1 cellular context compared by ENCODE assay signal in the genomic region with DNA sequence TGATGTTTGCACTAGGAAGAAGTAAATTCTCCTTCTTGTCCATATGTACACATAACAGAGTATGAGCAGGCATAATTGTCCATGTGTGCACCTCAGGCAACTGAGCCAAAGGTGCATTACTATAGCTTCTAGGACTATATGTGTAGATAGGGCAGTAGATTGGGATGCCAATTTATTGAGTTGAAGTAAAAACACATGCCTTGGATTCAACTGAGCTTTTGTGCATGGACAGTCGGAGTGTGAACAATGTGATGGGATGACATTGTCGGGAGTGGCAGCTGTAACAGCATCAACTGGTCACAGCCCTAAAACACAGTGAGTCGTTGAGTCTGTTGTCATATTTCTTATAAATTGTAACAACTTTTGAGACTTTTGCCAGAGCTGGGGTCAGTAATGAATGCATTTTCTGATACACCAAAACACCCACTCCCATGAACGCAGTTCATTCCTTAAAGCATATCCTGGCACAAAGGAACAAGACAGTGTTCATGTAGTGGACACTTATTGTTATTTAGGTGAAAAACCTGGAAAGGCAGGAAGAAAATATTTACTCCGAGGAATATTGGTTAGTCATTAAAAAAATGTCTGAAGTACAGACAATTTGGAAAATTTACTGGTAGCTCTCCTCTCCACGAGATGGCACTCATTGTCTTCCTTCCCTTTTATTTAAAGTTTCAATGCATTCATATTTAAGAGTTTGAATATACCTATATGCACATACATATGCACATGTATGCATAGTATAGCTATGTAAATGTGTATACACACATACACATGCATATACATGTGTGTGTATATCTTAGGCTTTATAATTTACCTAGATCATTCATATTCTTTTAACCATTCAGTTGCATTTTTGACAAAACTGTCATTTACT.
A peak's percentile ranks its signal among the peaks of the same experiment; 100 is the strongest.
TF ChIP-seq lines count a peak whose summit lies in the region.

No MANE protein-coding gene starts in this region.

TF ChIP-seq in K562, 482 proteins besides CTCF, POLR2A, EP300 and RAD21 (continued from another document and continues in another):
- peak; percentile 11; the same call in 1 of the 2 replicates for TF ChIP-seq ARID1B (IDR thresholded peaks at IDR 0.05)
- TF ChIP-seq RFX5 (IDR thresholded peaks at IDR 0.05; ENCODE audit: low read depth, low read length) = no peak
- TF ChIP-seq CBFA2T3 (IDR thresholded peaks at IDR 0.05) = no peak
- TF ChIP-seq, protein P1, sequence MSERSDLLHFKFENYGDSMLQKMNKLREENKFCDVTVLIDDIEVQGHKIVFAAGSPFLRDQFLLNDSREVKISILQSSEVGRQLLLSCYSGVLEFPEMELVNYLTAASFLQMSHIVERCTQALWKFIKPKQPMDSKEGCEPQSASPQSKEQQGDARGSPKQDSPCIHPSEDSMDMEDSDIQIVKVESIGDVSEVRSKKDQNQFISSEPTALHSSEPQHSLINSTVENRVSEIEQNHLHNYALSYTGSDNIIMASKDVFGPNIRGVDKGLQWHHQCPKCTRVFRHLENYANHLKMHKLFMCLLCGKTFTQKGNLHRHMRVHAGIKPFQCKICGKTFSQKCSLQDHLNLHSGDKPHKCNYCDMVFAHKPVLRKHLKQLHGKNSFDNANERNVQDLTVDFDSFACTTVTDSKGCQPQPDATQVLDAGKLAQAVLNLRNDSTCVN (CRISPR knock-in tag; IDR thresholded peaks at IDR 0.05) = no peak
- peak in 1 of 2 experiments; percentile 94; a peak in 2 of 4 replicates for TF ChIP-seq KDM1A (IDR thresholded peaks at IDR 0.05)
- TF ChIP-seq PHB (CRISPR knock-in tag; IDR thresholded peaks at IDR 0.05) = no peak
- TF ChIP-seq BACH1 (tag; IDR thresholded peaks at IDR 0.05) = peak; percentile 53; the same call in 1 of the 2 replicates
- 0 out of 2 replicates have a peak, but pooled peaks have one; percentile 52 for TF ChIP-seq LCOR (CRISPR knock-in tag; IDR thresholded peaks at IDR 0.05)
- no peak for TF ChIP-seq NELFE (IDR thresholded peaks at IDR 0.05; ENCODE audit: insufficient read depth, insufficient read length)
- no peak for TF ChIP-seq ZNF134 (CRISPR knock-in tag; conservative IDR thresholded peaks at IDR 0.05)
- no peak for TF ChIP-seq ZNF354B (CRISPR knock-in tag; IDR thresholded peaks at IDR 0.05)
- peak in 1 of 2 experiments; percentile 76; a peak in 2 of 4 replicates for TF ChIP-seq ARNT (IDR thresholded peaks at IDR 0.05)
- TF ChIP-seq, protein P2, sequence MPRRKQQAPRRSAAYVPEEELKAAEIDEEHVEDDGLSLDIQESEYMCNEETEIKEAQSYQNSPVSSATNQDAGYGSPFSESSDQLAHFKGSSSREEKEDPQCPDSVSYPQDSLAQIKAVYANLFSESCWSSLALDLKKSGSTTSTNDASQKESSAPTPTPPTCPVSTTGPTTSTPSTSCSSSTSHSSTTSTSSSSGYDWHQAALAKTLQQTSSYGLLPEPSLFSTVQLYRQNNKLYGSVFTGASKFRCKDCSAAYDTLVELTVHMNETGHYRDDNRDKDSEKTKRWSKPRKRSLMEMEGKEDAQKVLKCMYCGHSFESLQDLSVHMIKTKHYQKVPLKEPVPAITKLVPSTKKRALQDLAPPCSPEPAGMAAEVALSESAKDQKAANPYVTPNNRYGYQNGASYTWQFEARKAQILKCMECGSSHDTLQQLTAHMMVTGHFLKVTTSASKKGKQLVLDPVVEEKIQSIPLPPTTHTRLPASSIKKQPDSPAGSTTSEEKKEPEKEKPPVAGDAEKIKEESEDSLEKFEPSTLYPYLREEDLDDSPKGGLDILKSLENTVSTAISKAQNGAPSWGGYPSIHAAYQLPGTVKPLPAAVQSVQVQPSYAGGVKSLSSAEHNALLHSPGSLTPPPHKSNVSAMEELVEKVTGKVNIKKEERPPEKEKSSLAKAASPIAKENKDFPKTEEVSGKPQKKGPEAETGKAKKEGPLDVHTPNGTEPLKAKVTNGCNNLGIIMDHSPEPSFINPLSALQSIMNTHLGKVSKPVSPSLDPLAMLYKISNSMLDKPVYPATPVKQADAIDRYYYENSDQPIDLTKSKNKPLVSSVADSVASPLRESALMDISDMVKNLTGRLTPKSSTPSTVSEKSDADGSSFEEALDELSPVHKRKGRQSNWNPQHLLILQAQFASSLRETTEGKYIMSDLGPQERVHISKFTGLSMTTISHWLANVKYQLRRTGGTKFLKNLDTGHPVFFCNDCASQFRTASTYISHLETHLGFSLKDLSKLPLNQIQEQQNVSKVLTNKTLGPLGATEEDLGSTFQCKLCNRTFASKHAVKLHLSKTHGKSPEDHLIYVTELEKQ (CRISPR knock-in tag; IDR thresholded peaks at IDR 0.05) = no peak
- TF ChIP-seq L3MBTL2 (IDR thresholded peaks at IDR 0.05) = no peak
- peak; percentile 23; the same call in 1 of the 2 replicates for TF ChIP-seq NCOA6 (IDR thresholded peaks at IDR 0.05)
- no peak for TF ChIP-seq ZNF699 (CRISPR knock-in tag; IDR thresholded peaks at IDR 0.05; ENCODE audit: insufficient replicate concordance)
- TF ChIP-seq ETV6 (IDR thresholded peaks at IDR 0.05; ENCODE audit: borderline replicate concordance in 1 of 2, low read depth in 2 of 2, low read length in 1 of 2) = no peak
- no peak for TF ChIP-seq ETV6 (CRISPR knock-in tag; IDR thresholded peaks at IDR 0.05; ENCODE audit: borderline replicate concordance)
- TF ChIP-seq SMC3 (conservative IDR thresholded peaks at IDR 0.05; ENCODE audit: insufficient read depth, low read depth, low read length) = peak; percentile 68
- TF ChIP-seq, protein P3, sequence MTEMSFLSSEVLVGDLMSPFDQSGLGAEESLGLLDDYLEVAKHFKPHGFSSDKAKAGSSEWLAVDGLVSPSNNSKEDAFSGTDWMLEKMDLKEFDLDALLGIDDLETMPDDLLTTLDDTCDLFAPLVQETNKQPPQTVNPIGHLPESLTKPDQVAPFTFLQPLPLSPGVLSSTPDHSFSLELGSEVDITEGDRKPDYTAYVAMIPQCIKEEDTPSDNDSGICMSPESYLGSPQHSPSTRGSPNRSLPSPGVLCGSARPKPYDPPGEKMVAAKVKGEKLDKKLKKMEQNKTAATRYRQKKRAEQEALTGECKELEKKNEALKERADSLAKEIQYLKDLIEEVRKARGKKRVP (CRISPR knock-in tag; IDR thresholded peaks at IDR 0.05) = no peak
- TF ChIP-seq HDAC2 (IDR thresholded peaks at IDR 0.05) = no peak
- TF ChIP-seq ZNF79 (CRISPR knock-in tag; IDR thresholded peaks at IDR 0.05; ENCODE audit: low read depth) = no peak
- no peak for TF ChIP-seq PURB (CRISPR knock-in tag; IDR thresholded peaks at IDR 0.05; ENCODE audit: low read depth)
- TF ChIP-seq, protein P4, sequence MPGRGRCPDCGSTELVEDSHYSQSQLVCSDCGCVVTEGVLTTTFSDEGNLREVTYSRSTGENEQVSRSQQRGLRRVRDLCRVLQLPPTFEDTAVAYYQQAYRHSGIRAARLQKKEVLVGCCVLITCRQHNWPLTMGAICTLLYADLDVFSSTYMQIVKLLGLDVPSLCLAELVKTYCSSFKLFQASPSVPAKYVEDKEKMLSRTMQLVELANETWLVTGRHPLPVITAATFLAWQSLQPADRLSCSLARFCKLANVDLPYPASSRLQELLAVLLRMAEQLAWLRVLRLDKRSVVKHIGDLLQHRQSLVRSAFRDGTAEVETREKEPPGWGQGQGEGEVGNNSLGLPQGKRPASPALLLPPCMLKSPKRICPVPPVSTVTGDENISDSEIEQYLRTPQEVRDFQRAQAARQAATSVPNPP (IDR thresholded peaks at IDR 0.05; ENCODE audit: borderline replicate concordance, insufficient read depth, insufficient read length) = no peak
- TF ChIP-seq DNMT1 (IDR thresholded peaks at IDR 0.05) = no peak
- no peak for TF ChIP-seq HEY1 (CRISPR knock-in tag; IDR thresholded peaks at IDR 0.05; ENCODE audit: borderline replicate concordance)
- 0 out of 2 replicates have a peak, but pooled peaks have one; percentile 46 for TF ChIP-seq KAT7 (CRISPR knock-in tag; IDR thresholded peaks at IDR 0.05; ENCODE audit: borderline replicate concordance)
- no peak for TF ChIP-seq RNF2 (IDR thresholded peaks at IDR 0.05)
- no peak for TF ChIP-seq TAL1 (IDR thresholded peaks at IDR 0.05)
- TF ChIP-seq, protein P5, sequence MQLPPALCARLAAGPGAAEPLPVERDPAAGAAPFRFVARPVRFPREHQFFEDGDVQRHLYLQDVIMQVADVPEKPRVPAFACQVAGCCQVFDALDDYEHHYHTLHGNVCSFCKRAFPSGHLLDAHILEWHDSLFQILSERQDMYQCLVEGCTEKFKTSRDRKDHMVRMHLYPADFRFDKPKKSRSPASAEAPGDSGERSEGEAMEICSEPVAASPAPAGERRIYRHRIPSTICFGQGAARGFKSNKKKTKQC (CRISPR knock-in tag; IDR thresholded peaks at IDR 0.05) = no peak
- TF ChIP-seq XRCC5 (IDR thresholded peaks at IDR 0.05; ENCODE audit: low read depth, low read length) = no peak
- TF ChIP-seq, protein P6, sequence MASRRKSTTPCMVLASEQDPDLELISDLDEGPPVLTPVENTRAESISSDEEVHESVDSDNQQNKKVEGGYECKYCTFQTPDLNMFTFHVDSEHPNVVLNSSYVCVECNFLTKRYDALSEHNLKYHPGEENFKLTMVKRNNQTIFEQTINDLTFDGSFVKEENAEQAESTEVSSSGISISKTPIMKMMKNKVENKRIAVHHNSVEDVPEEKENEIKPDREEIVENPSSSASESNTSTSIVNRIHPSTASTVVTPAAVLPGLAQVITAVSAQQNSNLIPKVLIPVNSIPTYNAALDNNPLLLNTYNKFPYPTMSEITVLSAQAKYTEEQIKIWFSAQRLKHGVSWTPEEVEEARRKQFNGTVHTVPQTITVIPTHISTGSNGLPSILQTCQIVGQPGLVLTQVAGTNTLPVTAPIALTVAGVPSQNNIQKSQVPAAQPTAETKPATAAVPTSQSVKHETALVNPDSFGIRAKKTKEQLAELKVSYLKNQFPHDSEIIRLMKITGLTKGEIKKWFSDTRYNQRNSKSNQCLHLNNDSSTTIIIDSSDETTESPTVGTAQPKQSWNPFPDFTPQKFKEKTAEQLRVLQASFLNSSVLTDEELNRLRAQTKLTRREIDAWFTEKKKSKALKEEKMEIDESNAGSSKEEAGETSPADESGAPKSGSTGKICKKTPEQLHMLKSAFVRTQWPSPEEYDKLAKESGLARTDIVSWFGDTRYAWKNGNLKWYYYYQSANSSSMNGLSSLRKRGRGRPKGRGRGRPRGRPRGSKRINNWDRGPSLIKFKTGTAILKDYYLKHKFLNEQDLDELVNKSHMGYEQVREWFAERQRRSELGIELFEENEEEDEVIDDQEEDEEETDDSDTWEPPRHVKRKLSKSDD (conservative IDR thresholded peaks at IDR 0.05; ENCODE audit: low read length) = no peak
- no peak; the same call in 1 of the 2 replicates for TF ChIP-seq SMAD4 (CRISPR knock-in tag; conservative IDR thresholded peaks at IDR 0.05)
- TF ChIP-seq BRD4 (IDR thresholded peaks at IDR 0.05) = no peak
- TF ChIP-seq FOXK2 (conservative IDR thresholded peaks at IDR 0.05 in 1 of 2, IDR thresholded peaks at IDR 0.05 in 1 of 2; ENCODE audit: low read depth in 2 of 2) = 0 out of 4 replicates have a peak, but pooled peaks of 1 of the 2 experiments have one; percentile 12
- no peak for TF ChIP-seq ZNF124 (CRISPR knock-in tag; IDR thresholded peaks at IDR 0.05)
- TF ChIP-seq FOSL1 (tag; conservative IDR thresholded peaks at IDR 0.05) = peak; percentile 40; the same call in 1 of the 2 replicates
- TF ChIP-seq BRD9 (IDR thresholded peaks at IDR 0.05; ENCODE audit: low read depth, partially characterized antibody) = peak; percentile 80
- no peak for TF ChIP-seq RBM17 (IDR thresholded peaks at IDR 0.05; ENCODE audit: borderline replicate concordance, low read depth, low read length)
- TF ChIP-seq DACH1 (IDR thresholded peaks at IDR 0.05; ENCODE audit: partially characterized antibody) = no peak
- no peak for TF ChIP-seq SRSF7 (optimal IDR thresholded peaks at IDR 0.05; ENCODE audit: low read depth, low read length)
- no peak for TF ChIP-seq ZNF408 (CRISPR knock-in tag; IDR thresholded peaks at IDR 0.05; ENCODE audit: low read depth)
- TF ChIP-seq FOXM1 (IDR thresholded peaks at IDR 0.05; ENCODE audit: low read depth) = no peak; the same call in 1 of the 2 replicates
- TF ChIP-seq FOXM1 (CRISPR knock-in tag; IDR thresholded peaks at IDR 0.05; ENCODE audit: low read depth) = no peak
- no peak for TF ChIP-seq HNRNPLL (IDR thresholded peaks at IDR 0.05; ENCODE audit: low read depth, low read length, poor library complexity, severe bottlenecking)
- no peak for TF ChIP-seq HNRNPL (IDR thresholded peaks at IDR 0.05; ENCODE audit: low read depth, low read length)
- TF ChIP-seq, protein P7, sequence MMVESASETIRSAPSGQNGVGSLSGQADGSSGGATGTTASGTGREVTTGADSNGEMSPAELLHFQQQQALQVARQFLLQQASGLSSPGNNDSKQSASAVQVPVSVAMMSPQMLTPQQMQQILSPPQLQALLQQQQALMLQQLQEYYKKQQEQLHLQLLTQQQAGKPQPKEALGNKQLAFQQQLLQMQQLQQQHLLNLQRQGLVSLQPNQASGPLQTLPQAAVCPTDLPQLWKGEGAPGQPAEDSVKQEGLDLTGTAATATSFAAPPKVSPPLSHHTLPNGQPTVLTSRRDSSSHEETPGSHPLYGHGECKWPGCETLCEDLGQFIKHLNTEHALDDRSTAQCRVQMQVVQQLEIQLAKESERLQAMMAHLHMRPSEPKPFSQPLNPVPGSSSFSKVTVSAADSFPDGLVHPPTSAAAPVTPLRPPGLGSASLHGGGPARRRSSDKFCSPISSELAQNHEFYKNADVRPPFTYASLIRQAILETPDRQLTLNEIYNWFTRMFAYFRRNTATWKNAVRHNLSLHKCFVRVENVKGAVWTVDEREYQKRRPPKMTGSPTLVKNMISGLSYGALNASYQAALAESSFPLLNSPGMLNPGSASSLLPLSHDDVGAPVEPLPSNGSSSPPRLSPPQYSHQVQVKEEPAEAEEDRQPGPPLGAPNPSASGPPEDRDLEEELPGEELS (CRISPR knock-in tag; IDR thresholded peaks at IDR 0.05; ENCODE audit: borderline replicate concordance) = no peak
- TF ChIP-seq TRIM28 (IDR thresholded peaks at IDR 0.05) = no peak
- TF ChIP-seq ZNF644 (tag; IDR thresholded peaks at IDR 0.05; ENCODE audit: low read depth) = peak; percentile 61; the same call in 1 of the 2 replicates
- no peak for TF ChIP-seq HDAC1 (IDR thresholded peaks at IDR 0.05)
- no peak for TF ChIP-seq TGIF2 (CRISPR knock-in tag; IDR thresholded peaks at IDR 0.05)
- TF ChIP-seq ZNF274 (IDR thresholded peaks at IDR 0.05; ENCODE audit: borderline replicate concordance, low read depth, low read length) = no peak
- no peak for TF ChIP-seq JUN (IDR thresholded peaks at IDR 0.05; ENCODE audit: borderline replicate concordance, low read depth, low read length)
- no peak for TF ChIP-seq JUN (CRISPR knock-in tag; IDR thresholded peaks at IDR 0.05; ENCODE audit: borderline replicate concordance)
- no peak for TF ChIP-seq SNIP1 (IDR thresholded peaks at IDR 0.05; ENCODE audit: low read depth)
- 0 out of 2 replicates have a peak, but pooled peaks have one; percentile 12 for TF ChIP-seq POLR2H (tag; IDR thresholded peaks at IDR 0.05; ENCODE audit: low read depth)
- no peak for TF ChIP-seq MYNN (IDR thresholded peaks at IDR 0.05)
- TF ChIP-seq MYNN (CRISPR knock-in tag; IDR thresholded peaks at IDR 0.05) = no peak
- TF ChIP-seq, protein P8, sequence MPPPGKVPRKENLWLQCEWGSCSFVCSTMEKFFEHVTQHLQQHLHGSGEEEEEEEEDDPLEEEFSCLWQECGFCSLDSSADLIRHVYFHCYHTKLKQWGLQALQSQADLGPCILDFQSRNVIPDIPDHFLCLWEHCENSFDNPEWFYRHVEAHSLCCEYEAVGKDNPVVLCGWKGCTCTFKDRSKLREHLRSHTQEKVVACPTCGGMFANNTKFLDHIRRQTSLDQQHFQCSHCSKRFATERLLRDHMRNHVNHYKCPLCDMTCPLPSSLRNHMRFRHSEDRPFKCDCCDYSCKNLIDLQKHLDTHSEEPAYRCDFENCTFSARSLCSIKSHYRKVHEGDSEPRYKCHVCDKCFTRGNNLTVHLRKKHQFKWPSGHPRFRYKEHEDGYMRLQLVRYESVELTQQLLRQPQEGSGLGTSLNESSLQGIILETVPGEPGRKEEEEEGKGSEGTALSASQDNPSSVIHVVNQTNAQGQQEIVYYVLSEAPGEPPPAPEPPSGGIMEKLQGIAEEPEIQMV (tag; conservative IDR thresholded peaks at IDR 0.05; ENCODE audit: low read depth) = no peak
